ENCODE assay signal across 9 cellular contexts in the genomic region with DNA sequence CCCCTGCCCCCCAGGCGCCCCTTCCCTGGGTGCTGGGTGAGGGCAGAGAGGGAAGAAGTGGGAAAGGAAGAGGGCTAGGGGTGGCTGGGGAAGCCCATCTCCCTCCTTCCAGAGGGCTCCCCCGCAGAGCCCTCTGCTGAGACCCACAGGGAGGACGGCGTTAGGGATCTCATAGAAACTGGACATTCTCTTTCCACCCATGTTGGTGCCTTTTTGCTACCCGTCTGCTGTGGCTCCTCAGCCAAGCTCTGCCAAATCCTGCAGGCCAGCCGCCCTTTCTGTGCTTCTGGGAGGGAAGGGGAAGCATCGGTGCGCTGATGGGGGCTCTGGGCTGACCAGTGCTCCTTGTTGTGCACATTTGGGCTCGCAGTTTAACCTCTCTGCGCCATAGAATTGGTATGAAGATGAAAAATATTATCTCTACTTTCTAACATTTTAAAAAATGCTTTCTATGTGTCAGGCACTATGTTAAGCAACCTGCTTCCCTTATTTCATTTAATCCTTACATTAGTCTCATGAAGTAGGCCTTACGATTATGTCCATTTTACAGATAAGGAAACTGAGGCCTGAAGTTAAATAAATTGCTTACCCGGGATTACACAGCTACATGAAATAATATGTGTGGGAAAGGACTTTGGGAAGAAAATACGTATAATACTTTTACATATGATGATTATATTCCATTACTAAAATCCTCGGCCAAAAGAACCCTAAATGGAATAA. TPM values are rescaled to one million over a fixed set of nuclear protein-coding genes. Genes with fewer than 3 reads are reported as not detected.
DNase-seq lines count a peak whose midpoint lies in the region; ATAC-seq lines count a peak whose summit lies in the region.
"Had no signal": no experiment of that assay in that cellular context is flagged by ENCODE, and none has a peak within 500 bp of the region (broad histone marks: within the 10 kb centered on the region; RNA-seq: fewer than 3 reads in every experiment).

No MANE protein-coding gene starts in this region.

- peaks cover 33% of the 10 kb centered on the region for H3K4me1 Mint-ChIP-seq in activated T-helper 2 cell treated with anti-CD3 and anti-CD28 coated beads, Interferon-gamma antibody, Interleukin-2, Interleukin-4, amounts not matched to agents 10 μg/mL and 5 μg/mL and 100 μg/mL, durations not matched to agents 14 hours and 24 hours and 36 hours (ENCODE audit: low read depth)
- H3K4me1 Mint-ChIP-seq in stimulated activated naive CD8-positive, alpha-beta T cell treated with anti-CD3 and anti-CD28 coated beads, Interleukin-15, Interleukin-2, amounts not matched to agents 100 ng/mL and 50 ng/mL, for 24 hours (ENCODE audit: low read depth), result peaks cover 33% of the 10 kb centered on the region

- no peaks in the 10 kb centered on the region for H3K36me3 ChIP-seq in iPS-15b (ENCODE audit: control insufficient read depth, insufficient read depth, low read length)

- peak overlapping the region; percentile 60 for H3K4me3 ChIP-seq in iPS-15b (ENCODE audit: low read depth, low read length)

- peaks cover 14% of the 10 kb centered on the region for H3K4me1 ChIP-seq in iPS-15b (ENCODE audit: control insufficient read depth, insufficient read depth, low read length)

- H3K27me3 Mint-ChIP-seq in activated T-helper 2 cell treated with anti-CD3 and anti-CD28 coated beads, Interferon-gamma antibody, Interleukin-2, Interleukin-4, amounts not matched to agents 10 μg/mL and 5 μg/mL and 100 μg/mL, durations not matched to agents 14 hours and 24 hours and 36 hours (ENCODE audit: low read depth), result peaks cover 10% of the 10 kb centered on the region
- no peaks in the 10 kb centered on the region for H3K27me3 Mint-ChIP-seq in stimulated activated naive CD8-positive, alpha-beta T cell treated with anti-CD3 and anti-CD28 coated beads, Interleukin-15, Interleukin-2, amounts not matched to agents 100 ng/mL and 50 ng/mL, for 24 hours

- DNase-seq in DMS53 (lab: John Stamatoyannopoulos, UW), result peak; percentile 75
- DNase-seq in DMS53 treated with DMSO at 0.1 percent for 48 hours (lab: John Stamatoyannopoulos, UW; ENCODE audit: unreplicated experiment), result no peak
- no peak for DNase-seq in activated T-helper 2 cell treated with anti-CD3 and anti-CD28 coated beads, Interferon-gamma antibody, Interleukin-2, Interleukin-4, amounts not matched to agents 10 μg/mL and 5 μg/mL and 100 μg/mL, durations not matched to agents 14 hours and 24 hours and 36 hours (ENCODE audit: low spot score)
- DNase-seq in SK-N-DZ (ENCODE audit: low spot score), result no peak
- no peak for DNase-seq in NCI-H2171 treated with DMSO at 0.1 percent for 48 hours (lab: John Stamatoyannopoulos, UW)

- H3K27ac Mint-ChIP-seq in activated T-helper 2 cell treated with anti-CD3 and anti-CD28 coated beads, Interferon-gamma antibody, Interleukin-2, Interleukin-4, amounts not matched to agents 10 μg/mL and 5 μg/mL and 100 μg/mL, durations not matched to agents 14 hours and 24 hours and 36 hours, result peak overlapping the region; percentile 62
- peak overlapping the region; percentile 11 for H3K27ac Mint-ChIP-seq in stimulated activated naive CD8-positive, alpha-beta T cell treated with anti-CD3 and anti-CD28 coated beads, Interleukin-15, Interleukin-2, amounts not matched to agents 100 ng/mL and 50 ng/mL, for 24 hours

- intact Hi-C loops in activated T-helper 2 cell treated with anti-CD3 and anti-CD28 coated beads, Interferon-gamma antibody, Interleukin-2, Interleukin-4, amounts not matched to agents 10 μg/mL and 5 μg/mL and 100 μg/mL, durations not matched to agents 14 hours and 24 hours and 36 hours (cut with micrococcal nuclease), result no loop called here

- H3K27me3 ChIP-seq in iPS-15b (ENCODE audit: control insufficient read depth, insufficient read depth, low read length), result peaks cover 14% of the 10 kb centered on the region

- no peak for ATAC-seq in HG02852 (IDR thresholded peaks at IDR 0.05; ENCODE audit: unreplicated experiment)

- H3K9me3 ChIP-seq in iPS-15b (ENCODE audit: control insufficient read depth, insufficient read depth, low read length), result no peaks in the 10 kb centered on the region

- H3K9me3 Mint-ChIP-seq in activated T-helper 2 cell treated with anti-CD3 and anti-CD28 coated beads, Interferon-gamma antibody, Interleukin-2, Interleukin-4, amounts not matched to agents 10 μg/mL and 5 μg/mL and 100 μg/mL, durations not matched to agents 14 hours and 24 hours and 36 hours, result no peaks in the 10 kb centered on the region
- no peaks in the 10 kb centered on the region for H3K9me3 Mint-ChIP-seq in stimulated activated naive CD8-positive, alpha-beta T cell treated with anti-CD3 and anti-CD28 coated beads, Interleukin-15, Interleukin-2, amounts not matched to agents 100 ng/mL and 50 ng/mL, for 24 hours

- peak overlapping the region; percentile 88 for H3K4me3 Mint-ChIP-seq in activated T-helper 2 cell treated with anti-CD3 and anti-CD28 coated beads, Interferon-gamma antibody, Interleukin-2, Interleukin-4, amounts not matched to agents 10 μg/mL and 5 μg/mL and 100 μg/mL, durations not matched to agents 14 hours and 24 hours and 36 hours (ENCODE audit: low read depth)
- H3K4me3 Mint-ChIP-seq in stimulated activated naive CD8-positive, alpha-beta T cell treated with anti-CD3 and anti-CD28 coated beads, Interleukin-15, Interleukin-2, amounts not matched to agents 100 ng/mL and 50 ng/mL, for 24 hours, result peak overlapping the region; percentile 87

- peak overlapping the region; percentile 60 for H3K9ac ChIP-seq in iPS-15b (ENCODE audit: low read depth, low read length)

- no peaks in the 10 kb centered on the region for H3K36me3 Mint-ChIP-seq in activated T-helper 2 cell treated with anti-CD3 and anti-CD28 coated beads, Interferon-gamma antibody, Interleukin-2, Interleukin-4, amounts not matched to agents 10 μg/mL and 5 μg/mL and 100 μg/mL, durations not matched to agents 14 hours and 24 hours and 36 hours (ENCODE audit: low read depth)
- no peaks in the 10 kb centered on the region for H3K36me3 Mint-ChIP-seq in stimulated activated naive CD8-positive, alpha-beta T cell treated with anti-CD3 and anti-CD28 coated beads, Interleukin-15, Interleukin-2, amounts not matched to agents 100 ng/mL and 50 ng/mL, for 24 hours (ENCODE audit: low read depth)

RNA-seq across cellular contexts. Expression of gene SLC48A1, which starts 1.0 kb away (rescaled TPM):
- total RNA-seq in activated T-helper 2 cell treated with anti-CD3 and anti-CD28 coated beads, Interferon-gamma antibody, Interleukin-2, Interleukin-4, amounts not matched to agents 10 μg/mL and 5 μg/mL and 100 μg/mL, durations not matched to agents 14 hours and 24 hours and 36 hours, result 7.3 and 7.4 TPM in 2 replicates
- polyA plus RNA-seq in SK-N-DZ (2014; cell fraction: cytosol; rRNA removed), result 10.2 and 10.8 TPM in 2 replicates
- 5.3 and 5.7 TPM in 2 replicates for polyA plus RNA-seq in SK-N-DZ (2014; cell fraction: nucleus; rRNA removed)

RNA-seq across cellular contexts. Expression of gene RAPGEF3, which starts 15.3 kb away (rescaled TPM):
- 1.8 and 2.7 TPM in 2 replicates for total RNA-seq in activated T-helper 2 cell treated with anti-CD3 and anti-CD28 coated beads, Interferon-gamma antibody, Interleukin-2, Interleukin-4, amounts not matched to agents 10 μg/mL and 5 μg/mL and 100 μg/mL, durations not matched to agents 14 hours and 24 hours and 36 hours
- polyA plus RNA-seq in SK-N-DZ (2014; cell fraction: cytosol; rRNA removed), result 1.3 and 4.6 TPM in 2 replicates
- polyA plus RNA-seq in SK-N-DZ (2014; cell fraction: nucleus; rRNA removed), result 1.6 and 2.8 TPM in 2 replicates

RNA-seq across cellular contexts. Expression of gene HDAC7, which starts 45.7 kb away (rescaled TPM):
- total RNA-seq in activated T-helper 2 cell treated with anti-CD3 and anti-CD28 coated beads, Interferon-gamma antibody, Interleukin-2, Interleukin-4, amounts not matched to agents 10 μg/mL and 5 μg/mL and 100 μg/mL, durations not matched to agents 14 hours and 24 hours and 36 hours, result 251 and 253 TPM in 2 replicates
- polyA plus RNA-seq in SK-N-DZ (2014; cell fraction: cytosol; rRNA removed), result 14.4 TPM in 2 replicates
- polyA plus RNA-seq in SK-N-DZ (2014; cell fraction: nucleus; rRNA removed), result 45.6 and 46.2 TPM in 2 replicates

RNA-seq across cellular contexts. Expression of gene ENDOU, which starts 48.7 kb away (rescaled TPM):
- total RNA-seq in activated T-helper 2 cell treated with anti-CD3 and anti-CD28 coated beads, Interferon-gamma antibody, Interleukin-2, Interleukin-4, amounts not matched to agents 10 μg/mL and 5 μg/mL and 100 μg/mL, durations not matched to agents 14 hours and 24 hours and 36 hours, result not detected in 2 replicates
- polyA plus RNA-seq in SK-N-DZ (2014; cell fraction: cytosol; rRNA removed), result 0.05 TPM in 1 of 2 replicates, not detected in the other
- polyA plus RNA-seq in SK-N-DZ (2014; cell fraction: nucleus; rRNA removed), result not detected in 2 replicates
- total RNA-seq: activated CD8-positive, alpha-beta memory T cell treated with anti-CD3 and anti-CD28 coated beads for 36 hours had no signal
